Comparison of ENCODE assay signal across 8 cellular contexts in the genomic region with DNA sequence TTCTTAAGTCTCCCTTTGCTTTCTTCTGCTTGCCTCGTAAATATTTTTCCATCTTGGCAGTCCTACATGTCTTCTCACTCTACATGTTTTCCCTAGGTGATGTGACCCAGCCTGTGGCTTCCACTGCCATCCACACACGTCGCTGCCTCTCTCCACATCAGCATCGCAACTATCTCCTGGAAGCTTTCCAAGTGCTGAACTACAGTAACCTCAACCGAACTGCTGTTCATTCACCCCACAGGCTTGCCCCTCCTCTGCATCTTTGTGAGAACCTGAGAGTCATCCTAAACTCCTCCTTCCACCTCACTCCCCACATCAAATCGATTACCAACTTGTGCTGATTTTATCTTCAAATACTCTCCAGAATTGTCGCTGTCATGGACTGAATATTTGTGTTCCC. TPM values are rescaled to one million over a fixed set of nuclear protein-coding genes. Genes with fewer than 3 reads are reported as not detected.
DNase-seq lines count a peak whose midpoint lies in the region; ATAC-seq and TF ChIP-seq lines count a peak whose summit lies in the region.

No MANE protein-coding gene starts in this region.

- no peak overlapping the region for H3K4me2 ChIP-seq in mammary epithelial cell (ENCODE audit: insufficient read depth, low read depth, low read length)
- no peak overlapping the region for H3K4me2 ChIP-seq in smooth muscle cell

- no peak for TF ChIP-seq CTCF in mammary epithelial cell (conservative IDR thresholded peaks at IDR 0.05 in 1 of 2, IDR thresholded peaks at IDR 0.05 in 1 of 2; ENCODE audit: extremely low read depth in 1 of 2, insufficient read depth in 1 of 2, low read depth in 1 of 2, low read length in 2 of 2)
- no peak for TF ChIP-seq CTCF in smooth muscle cell (IDR thresholded peaks at IDR 0.05; ENCODE audit: borderline replicate concordance, insufficient read depth, poor library complexity, severe bottlenecking)

- CTCF ChIA-PET in mammary epithelial cell (lab: Charles Lee; ENCODE audit: low non-redundant PET) = no interaction called here

- H4K20me1 ChIP-seq in mammary epithelial cell (ENCODE audit: insufficient read depth, low read length) (no peaks in the 10 kb centered on the region), smooth muscle cell (ENCODE audit: low read depth) (no peaks in the 10 kb centered on the region)

- no peaks in the 10 kb centered on the region for H3K9me3 ChIP-seq in mammary epithelial cell (replicated peaks; ENCODE audit: insufficient read depth, low read length)
- H3K9me3 ChIP-seq in smooth muscle cell (replicated peaks; ENCODE audit: low read depth) = no peaks in the 10 kb centered on the region

- no peak overlapping the region for H3K4me3 ChIP-seq in Jurkat, Clone E6-1 (ENCODE audit: low read length)
- H3K4me3 ChIP-seq in mammary epithelial cell (replicated peaks in 1 of 3; ENCODE audit: insufficient read depth in 1 of 3, low read depth in 2 of 3, low read length in 3 of 3) (no peak overlapping the region), smooth muscle cell (no peak overlapping the region)

- no TSS peak for BruUV-seq in mammary epithelial cell (replicated peaks; lab: Mats Ljungman, UMichigan)

- H2AFZ ChIP-seq in mammary epithelial cell (ENCODE audit: low read depth, low read length) (no peak overlapping the region), smooth muscle cell (ENCODE audit: low read depth) (no peak overlapping the region)

- no peaks in the 10 kb centered on the region for H3K27me3 ChIP-seq in mammary epithelial cell (ENCODE audit: insufficient read depth, low read length)
- no peaks in the 10 kb centered on the region for H3K27me3 ChIP-seq in smooth muscle cell (ENCODE audit: low read depth)

- dilution Hi-C loops in mammary epithelial cell (cut with HindIII; ENCODE audit: low sequenced_read_pairs) = no loop called here

- peak; percentile 96 for DNase-seq in Jurkat, Clone E6-1 (ENCODE audit: low read depth, low spot score)
- DNase-seq in T-helper 22 cell (ENCODE audit: low read depth) = peak; percentile 61
- peak; percentile 73 for DNase-seq in mammary epithelial cell
- peak; percentile 48 for DNase-seq in stimulated activated CD4-positive, alpha-beta T cell treated with anti-CD3 and anti-CD28 coated beads, Interleukin-15, amount 100 ng/mL, for 24 hours
- DNase-seq in nucleus accumbens (lab: John Stamatoyannopoulos, UW) = no peak
- DNase-seq in iPS-NIHi11 (ENCODE audit: low spot score) = no peak
- no peak for DNase-seq in smooth muscle cell (lab: John Stamatoyannopoulos, UW; ENCODE audit: unreplicated experiment)

- H3K36me3 ChIP-seq in mammary epithelial cell (ENCODE audit: insufficient read depth, low read length) (no peaks in the 10 kb centered on the region), smooth muscle cell (ENCODE audit: low read depth) (no peaks in the 10 kb centered on the region)

- in situ Hi-C loops in mammary epithelial cell (cut with MboI; ENCODE audit: low sequenced_read_pairs in 2 of 2) = no loop called here

- H3K27ac ChIP-seq in mammary epithelial cell (ENCODE audit: insufficient read depth, low read depth, low read length) (no peak overlapping the region), smooth muscle cell (ENCODE audit: low read depth) (no peak overlapping the region)

- intact Hi-C loops in mammary epithelial cell (cut with micrococcal nuclease) = loop anchor here (2.0 kb wide), 1 partner anchor 40 kb away; a partner anchor contains a TSS

- H3K79me2 ChIP-seq in mammary epithelial cell (ENCODE audit: insufficient read depth, low read length) (no peaks in the 10 kb centered on the region), smooth muscle cell (ENCODE audit: low read depth) (no peaks in the 10 kb centered on the region)

- no peak for ATAC-seq in HG02763 (IDR thresholded peaks at IDR 0.05; ENCODE audit: unreplicated experiment)

- H3F3A ChIP-seq in smooth muscle cell (ENCODE audit: low read depth) = peaks cover 10% of the 10 kb centered on the region

- H3K9ac ChIP-seq in mammary epithelial cell (ENCODE audit: insufficient read depth, low read length) (no peak overlapping the region), smooth muscle cell (ENCODE audit: low read depth) (no peak overlapping the region)

- H3K4me1 ChIP-seq in mammary epithelial cell (ENCODE audit: insufficient read depth, low read length) (peaks cover 28% of the 10 kb centered on the region), smooth muscle cell (ENCODE audit: low read depth) (no peaks in the 10 kb centered on the region)

- 24% methylated on average over 7 of the region's 7 CpGs for whole genome bisulfite sequencing in mammary epithelial cell (ENCODE audit: low coverage, missing lambda C conversion rate)
- WGBS in smooth muscle cell (ENCODE audit: low lambda C conversion rate) = 67% methylated on average over 7 of the region's 7 CpGs

RNA-seq across cellular contexts. Expression of a gene that starts 41.2 kb away (rescaled TPM):
- polyA plus RNA-seq in Jurkat, Clone E6-1 (2012; ENCODE audit: insufficient read depth, insufficient read length) = 15.6 TPM
- 10 to 100 TPM; 12.4 to 13.5 TPM for total RNA-seq in mammary epithelial cell
- polyA plus RNA-seq in mammary epithelial cell = 7.3 TPM
- polyA minus RNA-seq in mammary epithelial cell = 7.3 TPM
- 33.3 and 37.7 TPM in 2 replicates for total RNA-seq in smooth muscle cell
- polyA plus RNA-seq in smooth muscle cell = 11.6 and 12.3 TPM in 2 replicates

Comparison
In these comparisons a context has a peak if more than half of its experiments do, and no peak if none do; other contexts are left out.
1. DNase-seq: peak in Jurkat, Clone E6-1 (single experiment), T-helper 22 cell (single experiment), mammary epithelial cell (single experiment) and stimulated activated CD4-positive, alpha-beta T cell treated with anti-CD3 and anti-CD28 coated beads, Interleukin-15, amount 100 ng/mL, for 24 hours (single experiment); none in nucleus accumbens (0 of 56), iPS-NIHi11 (single experiment) and smooth muscle cell (single experiment).